In the genomic region with DNA sequence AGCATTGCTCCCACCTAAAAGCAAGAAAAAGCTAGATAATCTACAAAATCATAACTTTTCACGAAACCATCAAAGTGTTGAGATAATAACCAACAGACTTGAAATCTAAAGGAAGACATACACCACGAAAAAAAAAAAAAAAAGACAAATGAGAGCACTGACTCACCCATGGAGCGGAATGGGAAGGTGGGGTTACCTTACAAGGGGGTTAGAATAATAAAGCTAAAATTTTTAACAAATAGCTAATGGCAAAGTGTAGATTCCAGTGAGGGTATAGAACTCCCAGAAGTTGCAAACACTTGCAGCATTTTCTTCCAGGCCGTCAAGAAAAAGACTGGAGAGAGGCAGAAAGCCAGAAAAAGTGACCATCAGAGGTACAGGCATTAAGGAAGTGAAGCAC, we compare ENCODE assay signal across 15 cellular contexts. TPM values are rescaled to one million over a fixed set of nuclear protein-coding genes. Genes with fewer than 3 reads are reported as not detected.
DNase-seq lines count a peak whose midpoint lies in the region; ATAC-seq and TF ChIP-seq lines count a peak whose summit lies in the region.
"Had no signal": no experiment of that assay in that cellular context is flagged by ENCODE, and none has a peak within 500 bp of the region (broad histone marks: within the 10 kb centered on the region; RNA-seq: fewer than 3 reads in every experiment).

No MANE protein-coding gene starts in this region.

- TF ChIP-seq CTCF in IMR-90 (conservative IDR thresholded peaks at IDR 0.05; ENCODE audit: low read depth, low read length): no peak

- H3K27ac Mint-ChIP-seq in activated naive CD4-positive, alpha-beta T cell treated with anti-CD3 and anti-CD28 coated beads, Interleukin-2, amount 10 ng/mL, durations not matched to agents 7 days and 5 days: peak overlapping the region; percentile 28
- H3K27ac Mint-ChIP-seq: natural killer cell treated with Interleukin-12 subunit alpha and Interleukin-12 subunit beta and Interleukin-15 and Interleukin-18, amount 100 ng/mL, for 72 hours had no signal

- H3K36me3 Mint-ChIP-seq in activated naive CD4-positive, alpha-beta T cell treated with anti-CD3 and anti-CD28 coated beads, Interleukin-2, amount 10 ng/mL, durations not matched to agents 7 days and 5 days: peaks cover 32% of the 10 kb centered on the region
- H3K36me3 Mint-ChIP-seq: natural killer cell treated with Interleukin-12 subunit alpha and Interleukin-12 subunit beta and Interleukin-15 and Interleukin-18, amount 100 ng/mL, for 72 hours had no signal

- H3K23ac ChIP-seq in IMR-90 (ENCODE audit: low read depth, low read length): no peak overlapping the region; the same call in 1 of the 2 replicates

- no peak overlapping the region for H3K9ac ChIP-seq in IMR-90 (ENCODE audit: low read depth, low read length)
- no peak overlapping the region for H3K9ac ChIP-seq in Karpas-422 (ENCODE audit: low read length)

- no peaks in the 10 kb centered on the region for H3K27me3 Mint-ChIP-seq in activated naive CD4-positive, alpha-beta T cell treated with anti-CD3 and anti-CD28 coated beads, Interleukin-2, amount 10 ng/mL, durations not matched to agents 7 days and 5 days
- H3K27me3 Mint-ChIP-seq: natural killer cell treated with Interleukin-12 subunit alpha and Interleukin-12 subunit beta and Interleukin-15 and Interleukin-18, amount 100 ng/mL, for 72 hours had no signal

- dilution Hi-C loops in IMR-90 (cut with HindIII; ENCODE audit: low sequenced_read_pairs, unreplicated experiment): no loop called here

- peaks cover 3% of the 10 kb centered on the region; the same call in 1 of the 2 replicates for H3K36me3 ChIP-seq in IMR-90 (ENCODE audit: control insufficient read depth, insufficient read depth, low read length)
- H3K36me3 ChIP-seq in Karpas-422 (ENCODE audit: insufficient read depth, low read length): peaks cover 29% of the 10 kb centered on the region

- CTCF ChIA-PET in activated naive CD4-positive, alpha-beta T cell treated with anti-CD3 and anti-CD28 coated beads, Interleukin-2, amount 10 ng/mL, durations not matched to agents 7 days and 5 days (lab: Charles Lee): no interaction called here
- CTCF ChIA-PET in IMR-90 (lab: Yijun Ruan, JAX): interaction anchor here (0.6 kb wide), 4 partner anchors 14 to 873 kb away, joined by 3 read pairs; no protein-coding TSS in a partner anchor

- H3K4ac ChIP-seq in IMR-90 (ENCODE audit: low read depth, low read length): no peak overlapping the region

- no peak overlapping the region for H3K4me3 ChIP-seq in IMR-90 (ENCODE audit: insufficient read depth, low read depth, low read length)
- H3K4me3 ChIP-seq in Karpas-422 (ENCODE audit: low read length): no peak overlapping the region
- H3K4me3 ChIP-seq: vagina had no signal

- no peak overlapping the region for H3K27ac ChIP-seq in IMR-90 (ENCODE audit: insufficient read depth, low read length)
- H3K27ac ChIP-seq in Karpas-422 (ENCODE audit: low read length): no peak overlapping the region
- H3K27ac ChIP-seq: vagina had no signal

- no peak for ATAC-seq in IMR-90 (ENCODE audit: low read depth)
- ATAC-seq in GM18909 (IDR thresholded peaks at IDR 0.05; ENCODE audit: poor library complexity, unreplicated experiment): no peak
- ATAC-seq: left cardiac atrium; natural killer cell treated with Interleukin-12 subunit alpha and Interleukin-12 subunit beta and Interleukin-15 and Interleukin-18, amount 100 ng/mL, for 72 hours had no signal

- H2BK20ac ChIP-seq in IMR-90 (ENCODE audit: low read depth, low read length): no peak overlapping the region

- intact Hi-C loops in IMR-90 (cut with micrococcal nuclease): no loop called here

- H3K79me1 ChIP-seq in IMR-90 (ENCODE audit: low read depth in 1 of 2, low read length in 2 of 2): peaks cover 20 to 34% of the 10 kb centered on the region in 2 experiments

- no peak overlapping the region for H3K14ac ChIP-seq in IMR-90 (replicated peaks; ENCODE audit: low read depth, low read length)

- no peak for DNase-seq in activated naive CD4-positive, alpha-beta T cell treated with anti-CD3 and anti-CD28 coated beads, Interleukin-2, amount 10 ng/mL, durations not matched to agents 7 days and 5 days
- no peak for DNase-seq in activated naive CD4-positive, alpha-beta T cell (lab: John Stamatoyannopoulos, UW)
- DNase-seq in IMR-90: no peak
- peak; percentile 47 for DNase-seq in dermis blood vessel endothelial cell
- peak; percentile 38 for DNase-seq in renal cortical epithelial cell (ENCODE audit: low read depth)
- no peak for DNase-seq in stimulated activated CD4-positive, alpha-beta T cell treated with anti-CD3 and anti-CD28 coated beads, Interleukin-15, amount 100 ng/mL, for 24 hours
- no peak for DNase-seq in Karpas-422
- DNase-seq: anterior cingulate cortex; left cardiac atrium; NCI-H1417; NCI-H524 treated with DMSO at 0.1 percent for 48 hours; stimulated activated CD4-positive, alpha-beta T cell treated with anti-CD3 and anti-CD28 coated beads, Interleukin-12 subunit alpha, Interleukin-12 subunit beta, amount 100 ng/mL, for 4 hours had no signal

- H3K4me2 ChIP-seq in IMR-90 (ENCODE audit: low read depth, low read length) (peak overlapping the region; percentile 56; the same call in 1 of the 2 replicates), Karpas-422 (ENCODE audit: low read depth, low read length, poor library complexity, severe bottlenecking) (no peak overlapping the region)

- peaks cover 17% of the 10 kb centered on the region for H3K4me1 Mint-ChIP-seq in activated naive CD4-positive, alpha-beta T cell treated with anti-CD3 and anti-CD28 coated beads, Interleukin-2, amount 10 ng/mL, durations not matched to agents 7 days and 5 days

- H3K56ac ChIP-seq in IMR-90 (ENCODE audit: extremely low read depth, insufficient read depth, low read length): no peak overlapping the region

- peak overlapping the region; percentile 93; the same call in 1 of the 2 replicates for H4K5ac ChIP-seq in IMR-90 (ENCODE audit: low read depth, low read length)

- peaks cover 8% of the 10 kb centered on the region for H3K9me1 ChIP-seq in IMR-90 (ENCODE audit: insufficient read depth, low read length)

- H2BK15ac ChIP-seq in IMR-90 (ENCODE audit: low read depth, low read length): no peak overlapping the region; the same call in 2 of the 3 replicates

- no peak for TF ChIP-seq POLR2A in IMR-90 (IDR thresholded peaks at IDR 0.05; ENCODE audit: low read depth, low read length)

- WGBS in IMR-90 (ENCODE audit: extremely low coverage in 2 of 2, insufficient read length in 1 of 2), 2 experiments: no CpG with 5 or more reads among the region's 4 CpGs

- H4K91ac ChIP-seq in IMR-90 (ENCODE audit: insufficient read depth, low read depth, low read length): no peak overlapping the region

- H2AFZ ChIP-seq in IMR-90 (replicated peaks; ENCODE audit: low read length, poor library complexity) (no peak overlapping the region), Karpas-422 (ENCODE audit: low read length) (no peak overlapping the region)

- no peak overlapping the region for H2AK9ac ChIP-seq in IMR-90 (replicated peaks; ENCODE audit: low read depth, low read length, poor library complexity)

- no peak for TF ChIP-seq RAD21 in IMR-90 (IDR thresholded peaks at IDR 0.05; ENCODE audit: low read length)

- H3K18ac ChIP-seq in IMR-90 (ENCODE audit: low read depth, low read length): peak overlapping the region; percentile 88; the same call in 1 of the 2 replicates

- no peak overlapping the region for H3K4me3 Mint-ChIP-seq in activated naive CD4-positive, alpha-beta T cell treated with anti-CD3 and anti-CD28 coated beads, Interleukin-2, amount 10 ng/mL, durations not matched to agents 7 days and 5 days
- H3K4me3 Mint-ChIP-seq: natural killer cell treated with Interleukin-12 subunit alpha and Interleukin-12 subunit beta and Interleukin-15 and Interleukin-18, amount 100 ng/mL, for 72 hours had no signal

- peaks cover 8% of the 10 kb centered on the region for H3K9me3 Mint-ChIP-seq in activated naive CD4-positive, alpha-beta T cell treated with anti-CD3 and anti-CD28 coated beads, Interleukin-2, amount 10 ng/mL, durations not matched to agents 7 days and 5 days
- H3K9me3 Mint-ChIP-seq: natural killer cell treated with Interleukin-12 subunit alpha and Interleukin-12 subunit beta and Interleukin-15 and Interleukin-18, amount 100 ng/mL, for 72 hours had no signal

- H3K27me3 ChIP-seq in IMR-90 (ENCODE audit: control insufficient read depth, insufficient read depth, low read length): no peaks in the 10 kb centered on the region
- no peaks in the 10 kb centered on the region for H3K27me3 ChIP-seq in Karpas-422 (ENCODE audit: low read length)
- H3K27me3 ChIP-seq: vagina had no signal

- in situ Hi-C loops in IMR-90 (cut with MboI; ENCODE audit: low sequenced_read_pairs): no loop called here

- H2BK5ac ChIP-seq in IMR-90 (ENCODE audit: low read depth, low read length, poor library complexity, severe bottlenecking): peak overlapping the region; percentile 43

- H3K9me3 ChIP-seq in IMR-90 (ENCODE audit: control insufficient read depth, insufficient read depth, low read length) (no peaks in the 10 kb centered on the region), Karpas-422 (ENCODE audit: low read length) (peaks cover 3% of the 10 kb centered on the region; the same call in 1 of the 2 replicates)
- H3K9me3 ChIP-seq: vagina had no signal

- peaks cover 88% of the 10 kb centered on the region for H3K79me2 ChIP-seq in Karpas-422 (ENCODE audit: low read length)

- H3K9me2 ChIP-seq in Karpas-422 (replicated peaks; ENCODE audit: insufficient read depth, low read length): no peaks in the 10 kb centered on the region

- POLR2A ChIA-PET in IMR-90 (lab: Charles Lee; ENCODE audit: unreplicated experiment): interaction anchor here (0.6 kb wide), 1 partner anchor 1719 kb away, joined by 17 read pairs; no protein-coding TSS in a partner anchor

- H4K8ac ChIP-seq in IMR-90 (ENCODE audit: low read depth in 2 of 2, low read length in 2 of 2): peak overlapping the region in 1 of 2 experiments; percentile 69; a peak in 1 of 4 replicates

- no peak overlapping the region for H2AK5ac ChIP-seq in IMR-90 (ENCODE audit: low read depth, low read length)

- H2BK120ac ChIP-seq in IMR-90 (ENCODE audit: low read depth, low read length): no peak overlapping the region

- no TSS peak for BruUV-seq in IMR-90 (replicated peaks; lab: Mats Ljungman, UMichigan)

- peaks cover 18% of the 10 kb centered on the region for H3K4me1 ChIP-seq in IMR-90 (ENCODE audit: control insufficient read depth, insufficient read depth, low read length)
- H3K4me1 ChIP-seq in Karpas-422 (ENCODE audit: low read length): peaks cover 25% of the 10 kb centered on the region
- H3K4me1 ChIP-seq: vagina had no signal

- H4K20me1 ChIP-seq in IMR-90 (ENCODE audit: insufficient read depth, low read length): no peaks in the 10 kb centered on the region
- H4K20me1 ChIP-seq in Karpas-422 (ENCODE audit: insufficient read depth, low read depth, low read length): no peaks in the 10 kb centered on the region

RNA-seq across cellular contexts. Expression of gene IPMK, which starts 27.2 kb away (rescaled TPM):
- total RNA-seq in IMR-90 (2012; rRNA removed) (2.0 and 5.0 TPM in 2 replicates), dermis blood vessel endothelial cell (6.7 and 7.8 TPM in 2 replicates), renal cortical epithelial cell (8.5 and 11.1 TPM in 2 replicates)
- 0.69 and 0.89 TPM in 2 replicates for polyA plus RNA-seq in IMR-90 (2012; rRNA removed)
- polyA plus RNA-seq in IMR-90 (2012; cell fraction: cytosol; rRNA removed): 0.13 and 0.25 TPM in 2 replicates
- 0.21 and 1.0 TPM in 2 replicates for polyA plus RNA-seq in IMR-90 (2012; cell fraction: nucleus; rRNA removed; ENCODE audit: low replicate concordance)
- 13.7 and 25.2 TPM in 2 replicates for total RNA-seq in Karpas-422 (2014; rRNA removed; shearing (Covaris generic); ENCODE audit: low replicate concordance)

RNA-seq across cellular contexts. Expression of gene CISD1, which starts 28.4 kb away (rescaled TPM):
- total RNA-seq in IMR-90 (2012; rRNA removed) (25.8 and 34.6 TPM in 2 replicates), dermis blood vessel endothelial cell (33.5 and 50.4 TPM in 2 replicates), renal cortical epithelial cell (25.0 and 42.2 TPM in 2 replicates)
- 25.7 and 28.2 TPM in 2 replicates for polyA plus RNA-seq in IMR-90 (2012; rRNA removed)
- polyA plus RNA-seq in IMR-90 (2012; cell fraction: cytosol; rRNA removed): 6.6 and 13.8 TPM in 2 replicates
- 2.0 and 16.6 TPM in 2 replicates for polyA plus RNA-seq in IMR-90 (2012; cell fraction: nucleus; rRNA removed; ENCODE audit: low replicate concordance)
- 35.8 and 74.1 TPM in 2 replicates for total RNA-seq in Karpas-422 (2014; rRNA removed; shearing (Covaris generic); ENCODE audit: low replicate concordance)

Comparison
In these comparisons a context has a peak if more than half of its experiments do, and no peak if none do; other contexts are left out.
1. DNase-seq: peak in dermis blood vessel endothelial cell (single experiment) and renal cortical epithelial cell (single experiment); none in activated naive CD4-positive, alpha-beta T cell treated with anti-CD3 and anti-CD28 coated beads, Interleukin-2, amount 10 ng/mL, durations not matched to agents 7 days and 5 days (single experiment), activated naive CD4-positive, alpha-beta T cell (0 of 4), IMR-90 (single experiment), stimulated activated CD4-positive, alpha-beta T cell treated with anti-CD3 and anti-CD28 coated beads, Interleukin-15, amount 100 ng/mL, for 24 hours (single experiment) and Karpas-422 (single experiment).